Comparison of ENCODE assay signal across 22 cellular contexts in the genomic region with DNA sequence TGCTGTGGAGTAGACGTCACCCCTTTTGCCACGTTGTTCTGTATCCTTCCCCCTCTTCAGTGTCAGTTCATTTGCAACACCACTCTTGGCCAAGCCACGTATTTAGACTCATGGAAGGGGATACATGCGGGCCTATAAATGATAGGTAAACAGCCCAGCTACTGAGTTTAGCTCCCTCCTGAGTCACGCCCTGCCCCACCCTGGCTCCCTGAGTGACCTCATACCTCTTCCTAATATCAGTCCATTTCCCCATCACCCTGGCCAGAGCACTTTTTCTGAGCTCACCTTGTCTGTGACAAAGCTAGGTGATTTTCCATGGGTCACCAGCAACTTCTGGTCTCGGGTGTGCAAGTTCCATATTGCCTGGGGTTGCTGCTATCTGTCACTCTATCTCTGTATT.
A peak's percentile ranks its signal among the peaks of the same experiment; 100 is the strongest.
DNase-seq lines count a peak whose midpoint lies in the region; ATAC-seq, FAIRE-seq and TF ChIP-seq lines count a peak whose summit lies in the region.
"Had no signal": no experiment of that assay in that cellular context is flagged by ENCODE, and none has a peak within 500 bp of the region (broad histone marks: within the 10 kb centered on the region; RNA-seq: fewer than 3 reads in every experiment).

No MANE protein-coding gene starts in this region.

- no peaks in the 10 kb centered on the region for H3K79me2 ChIP-seq in keratinocyte (ENCODE audit: control insufficient read depth, insufficient read depth, low read length)

- H3K4me3 ChIP-seq in HEK293 (ENCODE audit: low read depth, low read length), result no peak overlapping the region
- no peak overlapping the region for H3K4me3 ChIP-seq in bronchial epithelial cell (ENCODE audit: low read depth, low read length)
- no peak overlapping the region for H3K4me3 ChIP-seq in keratinocyte (ENCODE audit: control insufficient read depth in 2 of 3, extremely low read depth in 1 of 3, insufficient read depth in 2 of 3, low read depth in 1 of 3, low read length in 3 of 3)
- H3K4me3 ChIP-seq: BLaER1, GM12878, GM23338 had no signal

- dilution Hi-C loops in keratinocyte (cut with MboI; ENCODE audit: extremely low pct_ligation_motif_present, low sequenced_read_pairs), result no loop called here

- no peak overlapping the region for H2AFZ ChIP-seq in keratinocyte (ENCODE audit: control insufficient read depth, low read length)
- H2AFZ ChIP-seq: GM23338 had no signal

- POLR2A ChIA-PET in HEK293 (lab: Yijun Ruan, JAX), result no interaction called here

- H3K9me1 ChIP-seq in keratinocyte (ENCODE audit: control insufficient read depth, extremely low read depth, insufficient read depth, low read length), result no peaks in the 10 kb centered on the region

- H3K4me2 ChIP-seq in keratinocyte (ENCODE audit: control insufficient read depth, extremely low read depth, insufficient read depth, low read depth, low read length), result no peak overlapping the region
- H3K4me2 ChIP-seq: BLaER1, GM23338 had no signal

- CTCF ChIA-PET in HEK293 (lab: Yijun Ruan, JAX), result no interaction called here

- no peaks in the 10 kb centered on the region for H3K4me1 ChIP-seq in HEK293 (ENCODE audit: control insufficient read depth, insufficient read depth, low read length)
- peaks cover 18% of the 10 kb centered on the region for H3K4me1 ChIP-seq in keratinocyte (ENCODE audit: control insufficient read depth, extremely low read depth, insufficient read depth, low read length)
- H3K4me1 ChIP-seq: BLaER1 had no signal

- ATAC-seq in GM19452 (IDR thresholded peaks at IDR 0.05; ENCODE audit: unreplicated experiment), result no peak
- ATAC-seq: CD8-positive, alpha-beta T cell; GM12878; GM23338; HCT116 had no signal

- no peak for TF ChIP-seq CTCF in HEK293 (tag by site-specific recombination; IDR thresholded peaks at IDR 0.05)
- no peak for TF ChIP-seq CTCF in bronchial epithelial cell (IDR thresholded peaks at IDR 0.05; ENCODE audit: insufficient read depth, low read length, severe bottlenecking)
- TF ChIP-seq CTCF in keratinocyte (optimal IDR thresholded peaks at IDR 0.05 in 1 of 3, IDR thresholded peaks at IDR 0.05 in 1 of 3, conservative IDR thresholded peaks at IDR 0.05 in 1 of 3; ENCODE audit: extremely low read depth in 1 of 3, insufficient read depth in 2 of 3, low read length in 3 of 3), result no peak

- no peaks in the 10 kb centered on the region for H3K27me3 ChIP-seq in bronchial epithelial cell (ENCODE audit: control insufficient read depth, insufficient read depth, low read length)
- no peaks in the 10 kb centered on the region for H3K27me3 ChIP-seq in keratinocyte (ENCODE audit: control insufficient read depth, extremely low read depth, insufficient read depth, low read length)
- H3K27me3 ChIP-seq: BLaER1 had no signal

- no peak overlapping the region for H3K9ac ChIP-seq in keratinocyte (ENCODE audit: control insufficient read depth, extremely low read depth, insufficient read depth, low read length)
- H3K9ac ChIP-seq: BLaER1 had no signal

- no peaks in the 10 kb centered on the region for H3K36me3 ChIP-seq in HEK293 (ENCODE audit: control insufficient read depth in 2 of 2, insufficient read depth in 1 of 2, low read length in 2 of 2)
- H3K36me3 ChIP-seq in bronchial epithelial cell (ENCODE audit: control insufficient read depth, insufficient read depth, low read length), result no peaks in the 10 kb centered on the region
- no peaks in the 10 kb centered on the region for H3K36me3 ChIP-seq in keratinocyte (ENCODE audit: control insufficient read depth in 2 of 2, extremely low read depth in 1 of 2, insufficient read depth in 2 of 2, low read length in 2 of 2)
- H3K36me3 ChIP-seq: BLaER1 had no signal

- FAIRE-seq in bronchial epithelial cell (lab: Jason Lieb, UNC), result no peak
- peak; percentile 26 for FAIRE-seq in keratinocyte (lab: Jason Lieb, UNC)
- FAIRE-seq: G401.6, GM12878, GM19239 had no signal

- peak; percentile 12 for DNase-seq in SW480 (ENCODE audit: low spot score)
- peak; percentile 52 for DNase-seq in bronchial epithelial cell (ENCODE audit: low read depth)
- no peak for DNase-seq in keratinocyte (ENCODE audit: low read depth, low spot score)
- DNase-seq in SHP77 (lab: John Stamatoyannopoulos, UW), result no peak
- DNase-seq in Ammon's horn (ENCODE audit: low spot score), result no peak
- DNase-seq: 8988T; Caco-2; CD4-positive, CD25-positive, alpha-beta regulatory T cell; CD8-positive, alpha-beta T cell; DMS153; DND-41; H9; HFFc6 had no signal

- H3K27ac ChIP-seq in HEK293 (ENCODE audit: extremely low read depth, low read depth, low read length) (no peak overlapping the region), keratinocyte (ENCODE audit: control insufficient read depth, insufficient read depth, low read length) (no peak overlapping the region)
- H3K27ac ChIP-seq: BLaER1, C4-2B had no signal

- H3K9me3 ChIP-seq in HEK293 (ENCODE audit: control insufficient read depth, insufficient read depth, low read depth, low read length) (no peaks in the 10 kb centered on the region), keratinocyte (ENCODE audit: control insufficient read depth, low read depth, low read length) (no peaks in the 10 kb centered on the region)
- H3K9me3 ChIP-seq: BLaER1, Caco-2 had no signal

- H4K20me1 ChIP-seq in keratinocyte (ENCODE audit: control insufficient read depth, extremely low read depth, insufficient read depth, low read length), result no peaks in the 10 kb centered on the region
- H4K20me1 ChIP-seq: BLaER1 had no signal

TF ChIP-seq in HEK293, 187 proteins besides CTCF, POLR2A, EP300 and RAD21:
- TF ChIP-seq KLF1 (tag by site-specific recombination; IDR thresholded peaks at IDR 0.05), result peak; percentile 36; the same call in 1 of the 2 replicates
- TF ChIP-seq ZNF133 (tag by site-specific recombination; IDR thresholded peaks at IDR 0.05), result no peak
- TF ChIP-seq YY2 (tag by site-specific recombination; IDR thresholded peaks at IDR 0.05), result no peak
- TF ChIP-seq, protein P1, sequence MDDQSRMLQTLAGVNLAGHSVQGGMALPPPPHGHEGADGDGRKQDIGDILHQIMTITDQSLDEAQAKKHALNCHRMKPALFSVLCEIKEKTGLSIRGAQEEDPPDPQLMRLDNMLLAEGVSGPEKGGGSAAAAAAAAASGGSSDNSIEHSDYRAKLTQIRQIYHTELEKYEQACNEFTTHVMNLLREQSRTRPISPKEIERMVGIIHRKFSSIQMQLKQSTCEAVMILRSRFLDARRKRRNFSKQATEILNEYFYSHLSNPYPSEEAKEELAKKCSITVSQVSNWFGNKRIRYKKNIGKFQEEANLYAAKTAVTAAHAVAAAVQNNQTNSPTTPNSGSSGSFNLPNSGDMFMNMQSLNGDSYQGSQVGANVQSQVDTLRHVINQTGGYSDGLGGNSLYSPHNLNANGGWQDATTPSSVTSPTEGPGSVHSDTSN (CRISPR knock-in tag; IDR thresholded peaks at IDR 0.05), result no peak

Comparison
In these comparisons a context has a peak if more than half of its experiments do, and no peak if none do; other contexts are left out.
1. DNase-seq: peak in SW480 (single experiment) and bronchial epithelial cell (single experiment); none in keratinocyte (single experiment), SHP77 (0 of 2) and Ammon's horn (single experiment).